Comparison of ENCODE assay signal across 9 cellular contexts in the genomic region with DNA sequence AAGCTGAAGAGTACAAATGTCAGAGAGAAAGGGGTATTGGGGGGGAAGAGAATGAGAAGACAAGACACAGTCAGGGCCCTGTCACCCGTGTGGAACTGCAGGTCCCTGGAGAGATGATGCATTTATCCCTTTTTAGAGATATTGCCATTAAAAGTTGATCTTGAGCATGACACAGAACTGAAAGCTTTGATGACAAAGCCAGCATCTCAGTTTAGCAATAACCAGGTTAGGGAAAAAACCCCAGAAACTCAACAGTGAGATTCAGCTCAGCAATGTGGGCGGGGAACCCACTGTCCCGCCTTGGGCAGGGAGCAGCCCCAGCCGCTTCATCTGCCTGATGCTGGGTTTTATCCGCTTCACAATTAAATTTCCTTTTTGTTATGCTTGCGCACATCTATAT.
DNase-seq lines count a peak whose midpoint lies in the region; ATAC-seq and TF ChIP-seq lines count a peak whose summit lies in the region.
"Had no signal": no experiment of that assay in that cellular context is flagged by ENCODE, and none has a peak within 500 bp of the region (broad histone marks: within the 10 kb centered on the region; RNA-seq: fewer than 3 reads in every experiment).

No MANE protein-coding gene starts in this region.

- ATAC-seq in GM18499 (IDR thresholded peaks at IDR 0.05; ENCODE audit: insufficient read depth, unreplicated experiment) (peak; percentile 85), GM21619 (IDR thresholded peaks at IDR 0.05; ENCODE audit: unreplicated experiment) (peak; percentile 89)

- DNase-seq in osteocyte (ENCODE audit: extremely low spot score, unreplicated experiment) (no peak), NCI-H2107 (lab: John Stamatoyannopoulos, UW) (no peak), NCI-H1436 (lab: John Stamatoyannopoulos, UW) (no peak), NCI-H1105 treated with DMSO at 0.1 percent for 48 hours (lab: John Stamatoyannopoulos, UW) (no peak)
- no peak for DNase-seq in activated effector memory CD4-positive, alpha-beta T cell treated with anti-CD3 and anti-CD28 coated beads, Interleukin-2, amount 50 U/mL, for 16 hours

- no peak for TF ChIP-seq CTCF in osteocyte (IDR thresholded peaks at IDR 0.05)

- H3K36me3 Mint-ChIP-seq in IgD-negative memory B cell (peaks cover 3% of the 10 kb centered on the region), osteocyte (ENCODE audit: unreplicated experiment) (no peaks in the 10 kb centered on the region)

- H3K9me3 Mint-ChIP-seq in IgD-negative memory B cell (no peaks in the 10 kb centered on the region), osteocyte (ENCODE audit: unreplicated experiment) (no peaks in the 10 kb centered on the region)
- H3K9me3 Mint-ChIP-seq: stimulated activated naive CD8-positive, alpha-beta T cell treated with anti-CD3 and anti-CD28 coated beads, Interleukin-15, Interleukin-2, amounts not matched to agents 100 ng/mL and 50 ng/mL, for 24 hours had no signal

- peak overlapping the region in 3 of 4 donors; percentile 9 to 72 (median 59) for H3K4me3 Mint-ChIP-seq in IgD-negative memory B cell
- H3K4me3 Mint-ChIP-seq in osteocyte (ENCODE audit: unreplicated experiment), result peak overlapping the region; percentile 26
- H3K4me3 Mint-ChIP-seq: stimulated activated naive CD8-positive, alpha-beta T cell treated with anti-CD3 and anti-CD28 coated beads, Interleukin-15, Interleukin-2, amounts not matched to agents 100 ng/mL and 50 ng/mL, for 24 hours had no signal

- H3K4me1 Mint-ChIP-seq in IgD-negative memory B cell (peaks cover 33 to 51% (median 38%) of the 10 kb centered on the region in 3 donors), osteocyte (ENCODE audit: unreplicated experiment) (peaks cover 69% of the 10 kb centered on the region)

- H3K27me3 Mint-ChIP-seq in IgD-negative memory B cell (no peaks in the 10 kb centered on the region), osteocyte (ENCODE audit: unreplicated experiment) (no peaks in the 10 kb centered on the region)
- H3K27me3 Mint-ChIP-seq: stimulated activated naive CD8-positive, alpha-beta T cell treated with anti-CD3 and anti-CD28 coated beads, Interleukin-15, Interleukin-2, amounts not matched to agents 100 ng/mL and 50 ng/mL, for 24 hours had no signal

- peak overlapping the region; percentile 14 to 75 (median 56) for H3K27ac Mint-ChIP-seq in IgD-negative memory B cell
- peak overlapping the region; percentile 96 for H3K27ac Mint-ChIP-seq in osteocyte (ENCODE audit: unreplicated experiment)
